In genomic region chr17:29147228-29147627, GRCh38 we compare ENCODE assay signal across 8 cellular contexts. TPM values are rescaled to one million over a fixed set of nuclear protein-coding genes. Genes with fewer than 3 reads are reported as not detected.
DNase-seq lines count a peak whose midpoint lies in the region; ATAC-seq and TF ChIP-seq lines count a peak whose summit lies in the region.
"Not testable (repeated sequence)": the region's sequence is repeated elsewhere in the genome, so short reads cannot be mapped to it uniquely, and the experiment has no call there.

No MANE protein-coding gene starts in this region.

- POLR2A ChIA-PET in CD4-positive, alpha-beta T cell (lab: Charles Lee) = interaction anchor here (1.0 kb wide), 1 partner anchor 33 kb away, joined by 3 read pairs; the partner anchor contains the start of gene MYO18A
- POLR2A ChIA-PET in activated CD8-positive, alpha-beta T cell treated with anti-CD3 and anti-CD28 coated beads, Interleukin-2, amount 10 ng/mL, durations not matched to agents 7 days and 5 days (lab: Charles Lee) = interaction anchor here (0.9 to 2.8 kb wide), 4 partner anchors 9 to 147 kb away, joined by 4 to 9 read pairs (median 7); partner anchors contain the start of gene NUFIP2

- not testable (repeated sequence) for TF ChIP-seq RAD21 in liver (IDR thresholded peaks at IDR 0.05)

- 93% methylated on average over 2 of the region's 2 CpGs for WGBS in liver

- not testable (repeated sequence) for H3K27ac ChIP-seq in CD4-positive, alpha-beta T cell (ENCODE audit: low read depth, low read length)
- H3K27ac ChIP-seq in VCaP = peak overlapping the region; percentile 83
- H3K27ac ChIP-seq in liver (ENCODE audit: low read depth in 1 of 2, low read length in 2 of 2) = peak overlapping the region; percentile 29 to 41
- H3K27ac ChIP-seq in gastrocnemius medialis = peak overlapping the region in 3 of 4 donors; percentile 8 to 98 (median 98)

- TF ChIP-seq CTCF in CD4-positive, alpha-beta T cell (IDR thresholded peaks at IDR 0.05); VCaP (conservative IDR thresholded peaks at IDR 0.05); liver (IDR thresholded peaks at IDR 0.05; ENCODE audit: low read depth, low read length, missing input control); gastrocnemius medialis (IDR thresholded peaks at IDR 0.05 in 4 of 5, conservative IDR thresholded peaks at IDR 0.05 in 1 of 5): not testable (repeated sequence)

- not testable (repeated sequence) for H3K4me3 Mint-ChIP-seq in CD4-positive, alpha-beta T cell; activated CD8-positive, alpha-beta T cell treated with anti-CD3 and anti-CD28 coated beads, Interleukin-2, amount 10 ng/mL, durations not matched to agents 7 days and 5 days; dendritic cell treated with granulocyte-macrophage colony-stimulating factor and Interleukin-4, amounts not matched to agents 40 ng/mL and 50 ng/mL, for 4 days
- H3K4me3 Mint-ChIP-seq in activated naive CD8-positive, alpha-beta T cell = peak overlapping the region; percentile 51

- H3K36me3 ChIP-seq in liver (ENCODE audit: control insufficient read depth in 4 of 4, insufficient read depth in 3 of 4, low read depth in 1 of 4, low read length in 3 of 4); gastrocnemius medialis: not testable (repeated sequence)

- not testable (repeated sequence) for DNase-seq in CD4-positive, alpha-beta T cell; activated CD8-positive, alpha-beta T cell treated with anti-CD3 and anti-CD28 coated beads, Interleukin-2, amount 10 ng/mL, durations not matched to agents 7 days and 5 days; gastrocnemius medialis
- peak; percentile 48 for DNase-seq in M059J (ENCODE audit: low read depth)

- in situ Hi-C loops in gastrocnemius medialis (cut with MboI; ENCODE audit: low sequenced_read_pairs in 4 of 4) = loop anchor here in 3 of 4 donors (5.0 to 10.0 kb wide), 5 partner anchors 35 to 148 kb away; partner anchors contain the start of genes MYO18A (in 1 of the 3) and NUFIP2 (in 1 of the 3)

- H3K9me3 ChIP-seq in CD4-positive, alpha-beta T cell (ENCODE audit: control insufficient read depth, low read length); liver (ENCODE audit: control insufficient read depth in 4 of 4, low read length in 3 of 4); gastrocnemius medialis: not testable (repeated sequence)

- not testable (repeated sequence) for TF ChIP-seq POLR2A in gastrocnemius medialis (IDR thresholded peaks at IDR 0.05)

- H3K9me3 Mint-ChIP-seq in CD4-positive, alpha-beta T cell; activated CD8-positive, alpha-beta T cell treated with anti-CD3 and anti-CD28 coated beads, Interleukin-2, amount 10 ng/mL, durations not matched to agents 7 days and 5 days (ENCODE audit: insufficient read depth); activated naive CD8-positive, alpha-beta T cell (ENCODE audit: low read depth); dendritic cell treated with granulocyte-macrophage colony-stimulating factor and Interleukin-4, amounts not matched to agents 40 ng/mL and 50 ng/mL, for 4 days: not testable (repeated sequence)

- not testable (repeated sequence) for ATAC-seq in CD4-positive, alpha-beta T cell (ENCODE audit: poor library complexity); activated CD8-positive, alpha-beta T cell treated with anti-CD3 and anti-CD28 coated beads, Interleukin-2, amount 10 ng/mL, durations not matched to agents 7 days and 5 days; gastrocnemius medialis

- H3K27me3 Mint-ChIP-seq in CD4-positive, alpha-beta T cell; activated CD8-positive, alpha-beta T cell treated with anti-CD3 and anti-CD28 coated beads, Interleukin-2, amount 10 ng/mL, durations not matched to agents 7 days and 5 days (ENCODE audit: low read depth); activated naive CD8-positive, alpha-beta T cell; dendritic cell treated with granulocyte-macrophage colony-stimulating factor and Interleukin-4, amounts not matched to agents 40 ng/mL and 50 ng/mL, for 4 days: not testable (repeated sequence)

- CTCF ChIA-PET in CD4-positive, alpha-beta T cell (lab: Charles Lee) = interaction anchor here (0.6 to 6.9 kb wide), 4 partner anchors 23 to 143 kb away, joined by 3 to 216 read pairs (median 56); partner anchors contain the start of gene MYO18A
- CTCF ChIA-PET in activated CD8-positive, alpha-beta T cell treated with anti-CD3 and anti-CD28 coated beads, Interleukin-2, amount 10 ng/mL, durations not matched to agents 7 days and 5 days (lab: Charles Lee) = interaction anchor here (0.7 to 20.1 kb wide), 17 partner anchors 8 to 223 kb away, joined by 3 to 414 read pairs (median 17); partner anchors contain the start of genes MYO18A and NUFIP2

- peaks cover 45% of the 10 kb centered on the region for H3K4me1 Mint-ChIP-seq in CD4-positive, alpha-beta T cell (ENCODE audit: low read depth)
- peaks cover 72% of the 10 kb centered on the region for H3K4me1 Mint-ChIP-seq in activated CD8-positive, alpha-beta T cell treated with anti-CD3 and anti-CD28 coated beads, Interleukin-2, amount 10 ng/mL, durations not matched to agents 7 days and 5 days (ENCODE audit: low read depth)
- H3K4me1 Mint-ChIP-seq in activated naive CD8-positive, alpha-beta T cell (ENCODE audit: low read depth) = peaks cover 48% of the 10 kb centered on the region
- H3K4me1 Mint-ChIP-seq in dendritic cell treated with granulocyte-macrophage colony-stimulating factor and Interleukin-4, amounts not matched to agents 40 ng/mL and 50 ng/mL, for 4 days (ENCODE audit: low read depth) = peaks cover 91% of the 10 kb centered on the region

- H3K27me3 ChIP-seq in CD4-positive, alpha-beta T cell (ENCODE audit: control insufficient read depth, insufficient read depth, low read length); liver (ENCODE audit: control insufficient read depth in 4 of 4, insufficient read depth in 4 of 4, low read length in 3 of 4); gastrocnemius medialis: not testable (repeated sequence)

- H3K9ac ChIP-seq in liver (ENCODE audit: low read depth in 1 of 2, low read length in 2 of 2) = not testable (repeated sequence)

- H3K4me1 ChIP-seq in liver (ENCODE audit: control insufficient read depth in 4 of 4, insufficient read depth in 4 of 4, low read length in 3 of 4) = peaks cover 8 to 58% (median 40%) of the 10 kb centered on the region in 4 donors
- H3K4me1 ChIP-seq in gastrocnemius medialis = peaks cover 27 to 40% of the 10 kb centered on the region in 2 donors

- intact Hi-C loops in CD4-positive, alpha-beta T cell (cut with DNase I, micrococcal nuclease) = loop anchor here in 1 of 2 experiments (2.0 to 5.0 kb wide), 2 partner anchors 22 to 390 kb away; no protein-coding TSS in a partner anchor
- intact Hi-C loops in dendritic cell treated with granulocyte-macrophage colony-stimulating factor and Interleukin-4, amounts not matched to agents 40 ng/mL and 50 ng/mL, for 4 days (cut with micrococcal nuclease) = not testable (repeated sequence)
- intact Hi-C loops in gastrocnemius medialis (cut with DNase I; ENCODE audit: low total_unique reads) = loop anchor here (10.0 kb wide), 2 partner anchors 248 to 418 kb away; partner anchors contain the start of genes ABHD15, TAOK1 and TP53I13

- H3K27ac Mint-ChIP-seq in CD4-positive, alpha-beta T cell = peak overlapping the region; percentile 9
- H3K27ac Mint-ChIP-seq in activated CD8-positive, alpha-beta T cell treated with anti-CD3 and anti-CD28 coated beads, Interleukin-2, amount 10 ng/mL, durations not matched to agents 7 days and 5 days = peak overlapping the region; percentile 75
- H3K27ac Mint-ChIP-seq in activated naive CD8-positive, alpha-beta T cell = not testable (repeated sequence)
- H3K27ac Mint-ChIP-seq in dendritic cell treated with granulocyte-macrophage colony-stimulating factor and Interleukin-4, amounts not matched to agents 40 ng/mL and 50 ng/mL, for 4 days = peak overlapping the region; percentile 96

- H3K36me3 Mint-ChIP-seq in CD4-positive, alpha-beta T cell (ENCODE audit: low read depth); activated CD8-positive, alpha-beta T cell treated with anti-CD3 and anti-CD28 coated beads, Interleukin-2, amount 10 ng/mL, durations not matched to agents 7 days and 5 days (ENCODE audit: low read depth); activated naive CD8-positive, alpha-beta T cell: not testable (repeated sequence)
- peaks cover 25% of the 10 kb centered on the region for H3K36me3 Mint-ChIP-seq in dendritic cell treated with granulocyte-macrophage colony-stimulating factor and Interleukin-4, amounts not matched to agents 40 ng/mL and 50 ng/mL, for 4 days (ENCODE audit: low read depth)

- not testable (repeated sequence) for H3K4me3 ChIP-seq in liver (ENCODE audit: low read depth in 1 of 3, low read length in 3 of 3); gastrocnemius medialis

RNA-seq across cellular contexts. Expression of gene MYO18A, which starts 33.0 kb away (rescaled TPM):
- 10 to 100 TPM; 87.0 to 90.1 TPM for total RNA-seq in CD4-positive, alpha-beta T cell
- 21.8 and 63.3 TPM in 2 replicates for total RNA-seq in M059J (2014; rRNA removed; shearing (Covaris generic))
- total RNA-seq in activated CD8-positive, alpha-beta T cell treated with anti-CD3 and anti-CD28 coated beads, Interleukin-2, amount 10 ng/mL, durations not matched to agents 7 days and 5 days = 10 to 100 TPM; 53.4 to 53.8 TPM
- total RNA-seq in liver = 10 to 100 TPM; 38.2 to 81.6 TPM
- polyA plus RNA-seq in liver = 10 to 100 TPM; 26.3 to 36.4 TPM
- total RNA-seq in gastrocnemius medialis = 1,000 to 10,000 TPM in 1 of 4 donors, 100 to 1,000 TPM in 3; 526 to 1,058 (median 835) TPM
